In the genomic region with DNA sequence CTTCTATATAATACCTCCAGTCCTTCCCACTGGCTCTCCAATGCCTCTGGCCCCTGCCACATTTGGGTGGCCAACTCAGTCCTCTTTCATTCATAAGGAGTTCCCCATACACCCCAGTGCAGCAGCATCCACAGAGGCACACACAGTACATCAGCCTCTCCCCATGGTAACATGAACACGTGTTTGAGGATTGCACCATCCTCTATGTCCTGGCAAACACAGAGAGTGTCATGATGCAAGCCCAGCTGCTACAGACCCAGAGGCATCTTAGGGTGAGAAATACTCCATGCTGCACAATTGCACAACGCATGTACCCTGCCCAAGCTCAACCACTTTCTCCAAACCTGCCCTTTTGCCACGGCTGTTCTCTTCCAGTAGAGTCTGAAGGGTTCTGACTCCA, we compare ENCODE assay signal across 11 cellular contexts. TPM values are rescaled to one million over a fixed set of nuclear protein-coding genes. Genes with fewer than 3 reads are reported as not detected.
DNase-seq lines count a peak whose midpoint lies in the region; ATAC-seq, FAIRE-seq and TF ChIP-seq lines count a peak whose summit lies in the region.
"Had no signal": no experiment of that assay in that cellular context is flagged by ENCODE, and none has a peak within 500 bp of the region (broad histone marks: within the 10 kb centered on the region; RNA-seq: fewer than 3 reads in every experiment).

No MANE protein-coding gene starts in this region.

- no peaks in the 10 kb centered on the region for H4K20me1 ChIP-seq in HepG2 (ENCODE audit: insufficient read depth, low read length)

- H3K4me1 ChIP-seq in body of pancreas (peaks cover 9% of the 10 kb centered on the region), HepG2 (ENCODE audit: insufficient read depth, low read length) (no peaks in the 10 kb centered on the region), upper lobe of left lung (peaks cover 0 to 13% (median 6%) of the 10 kb centered on the region in 4 donors)

- no peaks in the 10 kb centered on the region for H3K36me3 Mint-ChIP-seq in naive thymus-derived CD8-positive, alpha-beta T cell

- H3K27me3 ChIP-seq in body of pancreas (no peaks in the 10 kb centered on the region), HepG2 (ENCODE audit: control insufficient read depth in 1 of 2, insufficient read depth in 2 of 2, low read length in 2 of 2) (peaks cover 2 to 29% of the 10 kb centered on the region in 2 experiments; a peak in 3 of 5 replicates), upper lobe of left lung (no peaks in the 10 kb centered on the region)

- H3K36me3 ChIP-seq in body of pancreas (replicated peaks in 1 of 2; ENCODE audit: insufficient read depth in 1 of 2, low read depth in 2 of 2) (no peaks in the 10 kb centered on the region), HepG2 (replicated peaks in 1 of 2; ENCODE audit: control insufficient read depth in 1 of 2, insufficient read depth in 2 of 2, low read length in 2 of 2) (no peaks in the 10 kb centered on the region), upper lobe of left lung (no peaks in the 10 kb centered on the region)

- no peak for TF ChIP-seq POLR2A in body of pancreas (IDR thresholded peaks at IDR 0.05)
- no peak for TF ChIP-seq POLR2A in HepG2 (IDR thresholded peaks at IDR 0.05; ENCODE audit: insufficient read depth in 1 of 2, low read depth in 2 of 2, low read length in 2 of 2)
- TF ChIP-seq POLR2A in upper lobe of left lung (IDR thresholded peaks at IDR 0.05), result no peak

- intact Hi-C loops in body of pancreas (cut with DNase I), result loop anchor here (10.0 kb wide), 1 partner anchor 1031 kb away; no protein-coding TSS in a partner anchor
- intact Hi-C loops in HepG2 (cut with micrococcal nuclease; ENCODE audit: unreplicated experiment), result loop anchor here (5.0 kb wide), 1 partner anchor 1073 kb away; no protein-coding TSS in a partner anchor

- H3K9ac ChIP-seq in HepG2 (ENCODE audit: insufficient read depth, low read depth, low read length), result no peak overlapping the region

- H3K27me3 Mint-ChIP-seq in naive thymus-derived CD8-positive, alpha-beta T cell, result peaks cover 11 to 71% (median 28%) of the 10 kb centered on the region in 5 donors
- H3K27me3 Mint-ChIP-seq in stimulated activated naive CD8-positive, alpha-beta T cell treated with anti-CD3 and anti-CD28 coated beads, Interleukin-15, amount 100 ng/mL, for 72 hours, result peaks cover 59% of the 10 kb centered on the region

- H3K27ac Mint-ChIP-seq in naive thymus-derived CD8-positive, alpha-beta T cell, result no peak overlapping the region
- H3K27ac Mint-ChIP-seq in stimulated activated naive CD8-positive, alpha-beta T cell treated with anti-CD3 and anti-CD28 coated beads, Interleukin-15, amount 100 ng/mL, for 72 hours, result no peak overlapping the region

- peak; percentile 75 for FAIRE-seq in HepG2 (lab: Jason Lieb, UNC)

- no peak for TF ChIP-seq CTCF in body of pancreas (IDR thresholded peaks at IDR 0.05)
- TF ChIP-seq CTCF in HepG2 (CRISPR knock-in tag; IDR thresholded peaks at IDR 0.05), result no peak
- TF ChIP-seq CTCF in upper lobe of left lung (IDR thresholded peaks at IDR 0.05), result no peak

- no peaks in the 10 kb centered on the region for H3K79me2 ChIP-seq in HepG2 (ENCODE audit: insufficient read depth, low read length)

- in situ Hi-C loops in HepG2 (cut with HindIII; ENCODE audit: extremely low pct_ligation_motif_present, low pct_unique_long_range_greater_than_20kb), result loop anchor here (10.0 kb wide), 1 partner anchor 1071 kb away; no protein-coding TSS in a partner anchor

- H3K27ac ChIP-seq in body of pancreas, result no peak overlapping the region
- no peak overlapping the region for H3K27ac ChIP-seq in HepG2 (ENCODE audit: extremely low read length, insufficient read depth, low read length)
- no peak overlapping the region for H3K27ac ChIP-seq in upper lobe of left lung
- H3K27ac ChIP-seq: C4-2B had no signal

- BruUV-seq in HepG2 (replicated peaks; lab: Mats Ljungman, UMichigan), result no TSS peak

- DNase-seq in NCI-H510A treated with DMSO at 0.1 percent for 48 hours (lab: John Stamatoyannopoulos, UW) (peak; percentile 21), NCI-H510A (lab: John Stamatoyannopoulos, UW) (no peak), body of pancreas (peak in 3 of 4 donors; percentile 44 to 71 (median 50)), HepG2 (ENCODE audit: low spot score) (peak; percentile 61), upper lobe of left lung (peak in 1 of 2 donors; percentile 56)
- no peak for DNase-seq in naive thymus-derived CD8-positive, alpha-beta T cell
- DNase-seq in stimulated activated naive CD8-positive, alpha-beta T cell treated with anti-CD3 and anti-CD28 coated beads, Interleukin-15, amount 100 ng/mL, for 72 hours, result no peak
- DNase-seq: activated T-cell treated with anti-CD3 and anti-CD28 coated beads, Interleukin-2, amount 50 U/mL, for 1 hour had no signal

- H3K9me3 ChIP-seq in body of pancreas, result no peaks in the 10 kb centered on the region
- no peaks in the 10 kb centered on the region for H3K9me3 ChIP-seq in HepG2 (ENCODE audit: low read length)
- H3K9me3 ChIP-seq in upper lobe of left lung, result no peaks in the 10 kb centered on the region

- H3K4me1 Mint-ChIP-seq in naive thymus-derived CD8-positive, alpha-beta T cell, result peaks cover 2 to 6% (median 3%) of the 10 kb centered on the region in 4 donors
- peaks cover 11% of the 10 kb centered on the region for H3K4me1 Mint-ChIP-seq in stimulated activated naive CD8-positive, alpha-beta T cell treated with anti-CD3 and anti-CD28 coated beads, Interleukin-15, amount 100 ng/mL, for 72 hours

- no peak for TF ChIP-seq RAD21 in HepG2 (CRISPR knock-in tag; IDR thresholded peaks at IDR 0.05)

- POLR2A ChIA-PET in HepG2 (lab: Yijun Ruan, JAX), result no interaction called here
- POLR2A ChIA-PET in naive thymus-derived CD8-positive, alpha-beta T cell (lab: Charles Lee), result no interaction called here

- peak in 1 of 2 experiments; percentile 12; a peak in 1 of 4 replicates for TF ChIP-seq EP300 in HepG2 (IDR thresholded peaks at IDR 0.05; ENCODE audit: low read depth in 2 of 2, low read length in 2 of 2)
- TF ChIP-seq EP300 in HepG2 (CRISPR knock-in tag; IDR thresholded peaks at IDR 0.05; ENCODE audit: borderline replicate concordance), result no peak
- TF ChIP-seq EP300 in upper lobe of left lung (IDR thresholded peaks at IDR 0.05), result peak in 1 of 4 donors; percentile 47

- 37 to 43% methylated on average over 3 of the region's 3 CpGs for WGBS in body of pancreas, 2 donors
- 4% methylated on average over 3 of the region's 3 CpGs for WGBS in HepG2 (ENCODE audit: low lambda C conversion rate)
- WGBS in upper lobe of left lung, 2 donors, result 45 to 54% methylated on average over 3 of the region's 3 CpGs

- no peak overlapping the region for H3K4me2 ChIP-seq in HepG2 (ENCODE audit: low read depth, low read length)

- CTCF ChIA-PET in HepG2 (lab: Yijun Ruan, JAX; ENCODE audit: low intra/inter-chr PET ratio, low total read pairs), result interaction anchor here (1.1 kb wide), 1 partner anchor 826 kb away, joined by 3 read pairs; no protein-coding TSS in a partner anchor

- H3K4me3 ChIP-seq in body of pancreas (no peak overlapping the region), HepG2 (replicated peaks in 1 of 3; ENCODE audit: insufficient read depth in 1 of 3, low read depth in 2 of 3, low read length in 3 of 3) (no peak overlapping the region), upper lobe of left lung (no peak overlapping the region)

- no peak overlapping the region for H3K4me3 Mint-ChIP-seq in naive thymus-derived CD8-positive, alpha-beta T cell
- no peak overlapping the region for H3K4me3 Mint-ChIP-seq in stimulated activated naive CD8-positive, alpha-beta T cell treated with anti-CD3 and anti-CD28 coated beads, Interleukin-15, amount 100 ng/mL, for 72 hours

- no peak overlapping the region for H2AFZ ChIP-seq in HepG2 (ENCODE audit: low read length)

- ATAC-seq in body of pancreas, result peak; percentile 66
- ATAC-seq in HepG2, result peak; percentile 78
- ATAC-seq in upper lobe of left lung (ENCODE audit: low FRiP score in 2 of 2), result peak; percentile 67 to 92
- ATAC-seq in GM21717 (IDR thresholded peaks at IDR 0.05; ENCODE audit: unreplicated experiment), result no peak
- ATAC-seq in naive thymus-derived CD8-positive, alpha-beta T cell, result no peak
- ATAC-seq in stimulated activated naive CD8-positive, alpha-beta T cell treated with anti-CD3 and anti-CD28 coated beads, Interleukin-15, amount 100 ng/mL, for 72 hours, result no peak

- no peaks in the 10 kb centered on the region for H3K9me3 Mint-ChIP-seq in naive thymus-derived CD8-positive, alpha-beta T cell
- no peaks in the 10 kb centered on the region for H3K9me3 Mint-ChIP-seq in stimulated activated naive CD8-positive, alpha-beta T cell treated with anti-CD3 and anti-CD28 coated beads, Interleukin-15, amount 100 ng/mL, for 72 hours

RNA-seq across cellular contexts. Expression of a gene that starts 11.5 kb away (rescaled TPM):
- total RNA-seq in body of pancreas, result 100 to 1,000 TPM in 1 of 2 donors, 10 to 100 TPM in 1; 35.8 to 415 TPM
- total RNA-seq in HepG2 (2016; rRNA removed; fragmentation: Illumina TruSeq; extraction: Trizol), result not detected in 2 replicates
- total RNA-seq in HepG2 (2016; cell fraction: cytosol; rRNA removed; fragmentation: Illumina TruSeq; extraction: Trizol; ENCODE audit: low read depth), result not detected in 2 replicates
- 0.02 TPM in 1 of 2 replicates, not detected in the other for total RNA-seq in HepG2 (2016; cell fraction: insoluble cytoplasmic fraction; rRNA removed; fragmentation: Illumina TruSeq; extraction: Trizol)
- not detected in 2 replicates for total RNA-seq in HepG2 (2016; cell fraction: membrane; rRNA removed; fragmentation: Illumina TruSeq; extraction: Trizol)
- total RNA-seq in HepG2 (2016; cell fraction: nucleus; rRNA removed; fragmentation: Illumina TruSeq; extraction: Trizol), result not detected in 2 replicates
- 0.07 and 0.15 TPM in 2 replicates for polyA plus RNA-seq in HepG2 (2011; rRNA removed)
- 0.05 TPM in 2 replicates for polyA plus RNA-seq in HepG2 (2011; cell fraction: cytosol; rRNA removed)
- polyA plus RNA-seq in HepG2 (2011; cell fraction: nucleus; rRNA removed), result 0.03 and 0.14 TPM in 2 replicates
- polyA plus RNA-seq in HepG2 (2012), result 0.11 TPM in 1 of 2 replicates, not detected in the other
- not detected in 2 replicates for polyA plus RNA-seq in HepG2 (2016; cell fraction: cytosol; fragmentation: Illumina TruSeq; extraction: Trizol; ENCODE audit: low read depth)
- polyA plus RNA-seq in HepG2 (2016; cell fraction: insoluble cytoplasmic fraction; fragmentation: Illumina TruSeq; extraction: Trizol; ENCODE audit: low read depth), result not detected in 2 replicates
- polyA plus RNA-seq in HepG2 (2016; cell fraction: membrane; fragmentation: Illumina TruSeq; extraction: Trizol; ENCODE audit: low read depth), result not detected in 2 replicates
- polyA plus RNA-seq in HepG2 (2016; cell fraction: nucleus; fragmentation: Illumina TruSeq; extraction: Trizol; ENCODE audit: insufficient read depth, low read depth), result not detected in 2 replicates
- 0.02 TPM in 1 of 2 replicates, not detected in the other for polyA minus RNA-seq in HepG2 (2011; rRNA and poly(A)+ RNA removed; ENCODE audit: low replicate concordance)
- not detected in 2 replicates for polyA minus RNA-seq in HepG2 (2011; cell fraction: cytosol; rRNA and poly(A)+ RNA removed)
- polyA minus RNA-seq in HepG2 (2011; cell fraction: nucleus; rRNA and poly(A)+ RNA removed), result under 0.01 TPM in 1 of 2 replicates, not detected in the other
- 100 to 1,000 TPM in 3 of 6 donors, 10 to 100 TPM in 3; 41.9 to 304 (median 95.5) TPM for total RNA-seq in upper lobe of left lung
- total RNA-seq in naive thymus-derived CD8-positive, alpha-beta T cell, result not detected
- polyA plus RNA-seq in naive thymus-derived CD8-positive, alpha-beta T cell, result not detected
- total RNA-seq: OCI-LY7 had no signal

RNA-seq across cellular contexts. Expression of a gene that starts 50.6 kb away (rescaled TPM):
- total RNA-seq in body of pancreas (100 to 1,000 TPM; 129 to 170 TPM), HepG2 (2016; rRNA removed; fragmentation: Illumina TruSeq; extraction: Trizol) (0.45 and 2.0 TPM in 2 replicates), upper lobe of left lung (10 to 100 TPM; 16.8 to 82.8 (median 41.9) TPM)
- 0.79 and 0.81 TPM in 2 replicates for total RNA-seq in HepG2 (2016; cell fraction: cytosol; rRNA removed; fragmentation: Illumina TruSeq; extraction: Trizol; ENCODE audit: low read depth)
- 0.83 and 1.8 TPM in 2 replicates for total RNA-seq in HepG2 (2016; cell fraction: insoluble cytoplasmic fraction; rRNA removed; fragmentation: Illumina TruSeq; extraction: Trizol)
- 0.68 and 1.4 TPM in 2 replicates for total RNA-seq in HepG2 (2016; cell fraction: membrane; rRNA removed; fragmentation: Illumina TruSeq; extraction: Trizol)
- total RNA-seq in HepG2 (2016; cell fraction: nucleus; rRNA removed; fragmentation: Illumina TruSeq; extraction: Trizol), result 1.2 and 2.0 TPM in 2 replicates
- polyA plus RNA-seq in HepG2 (2011; rRNA removed), result 5.8 and 11.4 TPM in 2 replicates
- polyA plus RNA-seq in HepG2 (2011; cell fraction: cytosol; rRNA removed), result 8.5 and 9.3 TPM in 2 replicates
- polyA plus RNA-seq in HepG2 (2011; cell fraction: nucleus; rRNA removed), result 3.3 and 6.4 TPM in 2 replicates
- polyA plus RNA-seq in HepG2 (2012), result 18.9 and 24.8 TPM in 2 replicates
- 0.59 and 1.1 TPM in 2 replicates for polyA plus RNA-seq in HepG2 (2016; cell fraction: cytosol; fragmentation: Illumina TruSeq; extraction: Trizol; ENCODE audit: low read depth)
- polyA plus RNA-seq in HepG2 (2016; cell fraction: insoluble cytoplasmic fraction; fragmentation: Illumina TruSeq; extraction: Trizol; ENCODE audit: low read depth), result 0.91 and 1.3 TPM in 2 replicates
- polyA plus RNA-seq in HepG2 (2016; cell fraction: membrane; fragmentation: Illumina TruSeq; extraction: Trizol; ENCODE audit: low read depth), result 1.1 and 1.2 TPM in 2 replicates
- polyA plus RNA-seq in HepG2 (2016; cell fraction: nucleus; fragmentation: Illumina TruSeq; extraction: Trizol; ENCODE audit: insufficient read depth, low read depth), result 3.8 and 3.9 TPM in 2 replicates
- polyA minus RNA-seq in HepG2 (2011; rRNA and poly(A)+ RNA removed; ENCODE audit: low replicate concordance), result 0.19 and 1.9 TPM in 2 replicates
- polyA minus RNA-seq in HepG2 (2011; cell fraction: cytosol; rRNA and poly(A)+ RNA removed), result 1.7 and 3.2 TPM in 2 replicates
- 0.52 and 0.99 TPM in 2 replicates for polyA minus RNA-seq in HepG2 (2011; cell fraction: nucleus; rRNA and poly(A)+ RNA removed)
- not detected for total RNA-seq in naive thymus-derived CD8-positive, alpha-beta T cell
- under 1 TPM in 2 of 3 donors, not detected in 1; 0.15 to 0.48 TPM for polyA plus RNA-seq in naive thymus-derived CD8-positive, alpha-beta T cell

Comparison
In these comparisons a context has a peak if more than half of its experiments do, and no peak if none do; other contexts are left out.
1. DNase-seq: peak in NCI-H510A treated with DMSO at 0.1 percent for 48 hours (single experiment), body of pancreas (3 of 4) and HepG2 (single experiment); none in NCI-H510A (single experiment), naive thymus-derived CD8-positive, alpha-beta T cell (0 of 10) and stimulated activated naive CD8-positive, alpha-beta T cell treated with anti-CD3 and anti-CD28 coated beads, Interleukin-15, amount 100 ng/mL, for 72 hours (0 of 2).
2. ATAC-seq: peak in body of pancreas (single experiment), HepG2 (single experiment) and upper lobe of left lung (2 of 2); none in GM21717 (single experiment), naive thymus-derived CD8-positive, alpha-beta T cell (0 of 2) and stimulated activated naive CD8-positive, alpha-beta T cell treated with anti-CD3 and anti-CD28 coated beads, Interleukin-15, amount 100 ng/mL, for 72 hours (single experiment).
3. RNA of a gene that starts 11.5 kb away (total RNA-seq): 35.8 to 415 TPM in body of pancreas and 41.9 to 304 TPM in upper lobe of left lung; not detected in naive thymus-derived CD8-positive, alpha-beta T cell and 0.02 TPM in HepG2; every median in the first group is over 10 times any median in the second.
4. RNA of a gene that starts 50.6 kb away (total RNA-seq): 129 to 170 TPM in body of pancreas and 16.8 to 82.8 TPM in upper lobe of left lung; 0.45 to 2.0 TPM in HepG2 and not detected in naive thymus-derived CD8-positive, alpha-beta T cell; every median in the first group is over 4 times any median in the second.